ENCODE assay signal across 9 cellular contexts in genomic region chr13:51590966-51591627, GRCh38. TPM values are rescaled to one million over a fixed set of nuclear protein-coding genes. Genes with fewer than 3 reads are reported as not detected.
DNase-seq lines count a peak whose midpoint lies in the region; ATAC-seq and TF ChIP-seq lines count a peak whose summit lies in the region.
"Had no signal": no experiment of that assay in that cellular context is flagged by ENCODE, and none has a peak within 500 bp of the region (broad histone marks: within the 10 kb centered on the region; RNA-seq: fewer than 3 reads in every experiment).

No MANE protein-coding gene starts in this region.

- no TSS peak for BruUV-seq in IMR-90 (replicated peaks; lab: Mats Ljungman, UMichigan)

- no peak overlapping the region for H2AK9ac ChIP-seq in IMR-90 (replicated peaks; ENCODE audit: low read depth, low read length, poor library complexity)

- no peak overlapping the region for H2AFZ ChIP-seq in IMR-90 (replicated peaks; ENCODE audit: low read length, poor library complexity)

- H3K4me3 Mint-ChIP-seq in activated T-cell treated with anti-CD3 and anti-CD28 coated beads, Interleukin-2, amount 50 U/mL, for 24 hours, result no peak overlapping the region
- H3K4me3 Mint-ChIP-seq in T-helper 2 cell treated with Interferon-gamma antibody and Interleukin-4, amounts not matched to agents 5 μg/mL and 100 μg/mL, for 36 hours, result no peak overlapping the region
- H3K4me3 Mint-ChIP-seq: T-helper 1 cell treated with Interleukin-12 subunit alpha and Interleukin-12 subunit beta and Interleukin-4 antibody, amounts not matched to agents 30 μg/mL and 1 μg/mL, for 36 hours had no signal

- no peak overlapping the region for H4K8ac ChIP-seq in IMR-90 (ENCODE audit: low read depth in 2 of 2, low read length in 2 of 2)

- peak overlapping the region; percentile 67; the same call in 1 of the 2 replicates for H3K18ac ChIP-seq in IMR-90 (ENCODE audit: low read depth, low read length)

- no peaks in the 10 kb centered on the region for H3K9me3 Mint-ChIP-seq in activated T-cell treated with anti-CD3 and anti-CD28 coated beads, Interleukin-2, amount 50 U/mL, for 24 hours
- H3K9me3 Mint-ChIP-seq in T-helper 2 cell treated with Interferon-gamma antibody and Interleukin-4, amounts not matched to agents 5 μg/mL and 100 μg/mL, for 36 hours, result no peaks in the 10 kb centered on the region
- H3K9me3 Mint-ChIP-seq: T-helper 1 cell treated with Interleukin-12 subunit alpha and Interleukin-12 subunit beta and Interleukin-4 antibody, amounts not matched to agents 30 μg/mL and 1 μg/mL, for 36 hours had no signal

- dilution Hi-C loops in IMR-90 (cut with HindIII; ENCODE audit: low sequenced_read_pairs, unreplicated experiment), result no loop called here

- ATAC-seq in IMR-90 (ENCODE audit: low read depth), result peak; percentile 87

- intact Hi-C loops in IMR-90 (cut with micrococcal nuclease) (loop anchor here (2.0 to 5.0 kb wide), 2 partner anchors 41 to 140 kb away; no protein-coding TSS in a partner anchor), ascending aorta (cut with DNase I) (loop anchor here (2.0 kb wide), 1 partner anchor 26 kb away; no protein-coding TSS in a partner anchor)

- H3K9me3 ChIP-seq in IMR-90 (ENCODE audit: control insufficient read depth, insufficient read depth, low read length) (no peaks in the 10 kb centered on the region), ascending aorta (no peaks in the 10 kb centered on the region)

- H3K4ac ChIP-seq in IMR-90 (ENCODE audit: low read depth, low read length), result peak overlapping the region; percentile 3; the same call in 1 of the 2 replicates

- no peak overlapping the region for H3K56ac ChIP-seq in IMR-90 (ENCODE audit: extremely low read depth, insufficient read depth, low read length)

- CTCF ChIA-PET in IMR-90 (lab: Yijun Ruan, JAX), result interaction anchor here (0.7 to 1.8 kb wide), 5 partner anchors 54 to 206 kb away, joined by 3 to 7 read pairs (median 3); no protein-coding TSS in a partner anchor

- POLR2A ChIA-PET in IMR-90 (lab: Charles Lee; ENCODE audit: unreplicated experiment), result interaction anchor here (1.0 kb wide), 1 partner anchor 138 kb away, joined by 3 read pairs; no protein-coding TSS in a partner anchor

- H2BK20ac ChIP-seq in IMR-90 (ENCODE audit: low read depth, low read length), result no peak overlapping the region

- TF ChIP-seq RAD21 in IMR-90 (IDR thresholded peaks at IDR 0.05; ENCODE audit: low read length), result no peak; the same call in none of the 2 replicates

- H3K36me3 Mint-ChIP-seq in activated T-cell treated with anti-CD3 and anti-CD28 coated beads, Interleukin-2, amount 50 U/mL, for 24 hours (ENCODE audit: low read depth), result peaks cover 3% of the 10 kb centered on the region
- H3K36me3 Mint-ChIP-seq in T-helper 2 cell treated with Interferon-gamma antibody and Interleukin-4, amounts not matched to agents 5 μg/mL and 100 μg/mL, for 36 hours (ENCODE audit: low read depth), result peaks cover 5% of the 10 kb centered on the region

- H3K14ac ChIP-seq in IMR-90 (replicated peaks; ENCODE audit: low read depth, low read length), result peak overlapping the region; percentile 23; the same call in 1 of the 2 replicates

- H3K27ac ChIP-seq in IMR-90 (ENCODE audit: insufficient read depth, low read length), result peak overlapping the region; percentile 80; the same call in 1 of the 2 replicates
- peak overlapping the region; percentile 55 to 58 for H3K27ac ChIP-seq in ascending aorta

- peak overlapping the region; percentile 81 for H2BK5ac ChIP-seq in IMR-90 (ENCODE audit: low read depth, low read length, poor library complexity, severe bottlenecking)

- H3K36me3 ChIP-seq in IMR-90 (ENCODE audit: control insufficient read depth, insufficient read depth, low read length) (no peaks in the 10 kb centered on the region), ascending aorta (no peaks in the 10 kb centered on the region)

- peak overlapping the region; percentile 12; the same call in 1 of the 2 replicates for H3K4me3 ChIP-seq in IMR-90 (ENCODE audit: insufficient read depth, low read depth, low read length)
- peak overlapping the region in 1 of 2 donors; percentile 6 for H3K4me3 ChIP-seq in ascending aorta

- peaks cover 21 to 61% of the 10 kb centered on the region in 2 experiments for H3K79me1 ChIP-seq in IMR-90 (ENCODE audit: low read depth in 1 of 2, low read length in 2 of 2)

- H3K4me1 Mint-ChIP-seq in activated T-cell treated with anti-CD3 and anti-CD28 coated beads, Interleukin-2, amount 50 U/mL, for 24 hours (ENCODE audit: low read depth), result peaks cover 61% of the 10 kb centered on the region
- peaks cover 24% of the 10 kb centered on the region for H3K4me1 Mint-ChIP-seq in T-helper 2 cell treated with Interferon-gamma antibody and Interleukin-4, amounts not matched to agents 5 μg/mL and 100 μg/mL, for 36 hours (ENCODE audit: low read depth)

- H3K27me3 ChIP-seq in IMR-90 (ENCODE audit: control insufficient read depth, insufficient read depth, low read length), result no peaks in the 10 kb centered on the region
- no peaks in the 10 kb centered on the region for H3K27me3 ChIP-seq in ascending aorta

- H3K27me3 Mint-ChIP-seq in activated T-cell treated with anti-CD3 and anti-CD28 coated beads, Interleukin-2, amount 50 U/mL, for 24 hours, result no peaks in the 10 kb centered on the region
- no peaks in the 10 kb centered on the region for H3K27me3 Mint-ChIP-seq in T-helper 2 cell treated with Interferon-gamma antibody and Interleukin-4, amounts not matched to agents 5 μg/mL and 100 μg/mL, for 36 hours (ENCODE audit: low read depth)

- no peak overlapping the region; the same call in 1 of the 2 replicates for H3K9ac ChIP-seq in IMR-90 (ENCODE audit: low read depth, low read length)

- no peak for TF ChIP-seq POLR2A in IMR-90 (IDR thresholded peaks at IDR 0.05; ENCODE audit: low read depth, low read length)

- H2BK15ac ChIP-seq in IMR-90 (ENCODE audit: low read depth, low read length), result peak overlapping the region; percentile 0; the same call in 1 of the 3 replicates

- H3K4me1 ChIP-seq in IMR-90 (ENCODE audit: control insufficient read depth, insufficient read depth, low read length), result peaks cover 7% of the 10 kb centered on the region
- peaks cover 0 to 26% of the 10 kb centered on the region in 2 donors for H3K4me1 ChIP-seq in ascending aorta

- H4K5ac ChIP-seq in IMR-90 (ENCODE audit: low read depth, low read length), result no peak overlapping the region

- no peak overlapping the region for H3K27ac Mint-ChIP-seq in activated T-cell treated with anti-CD3 and anti-CD28 coated beads, Interleukin-2, amount 50 U/mL, for 24 hours
- H3K27ac Mint-ChIP-seq in T-helper 2 cell treated with Interferon-gamma antibody and Interleukin-4, amounts not matched to agents 5 μg/mL and 100 μg/mL, for 36 hours, result no peak overlapping the region
- H3K27ac Mint-ChIP-seq: T-helper 1 cell treated with Interleukin-12 subunit alpha and Interleukin-12 subunit beta and Interleukin-4 antibody, amounts not matched to agents 30 μg/mL and 1 μg/mL, for 36 hours had no signal

- TF ChIP-seq CTCF in IMR-90 (conservative IDR thresholded peaks at IDR 0.05; ENCODE audit: low read depth, low read length) (0 out of 2 replicates have a peak, but pooled peaks have one; percentile 11), ascending aorta (IDR thresholded peaks at IDR 0.05) (no peak)

- DNase-seq in A172 (ENCODE audit: low spot score) (peak; percentile 75), IMR-90 (peak; percentile 90), ascending aorta (ENCODE audit: low spot score in 2 of 2) (peak in 1 of 2 donors; percentile 63), kidney glomerular epithelial cell (lab: John Stamatoyannopoulos, UW) (peak; percentile 59), NCI-H1694 treated with DMSO at 0.1 percent for 48 hours (lab: John Stamatoyannopoulos, UW) (no peak), NCI-H1092 treated with DMSO at 0.1 percent for 48 hours (lab: John Stamatoyannopoulos, UW) (no peak)
- no peak for DNase-seq in activated T-cell treated with anti-CD3 and anti-CD28 coated beads, Interleukin-2, amount 50 U/mL, for 24 hours
- no peak for DNase-seq in T-helper 2 cell treated with Interferon-gamma antibody and Interleukin-4, amounts not matched to agents 5 μg/mL and 100 μg/mL, for 36 hours (ENCODE audit: low spot score)

- H4K91ac ChIP-seq in IMR-90 (ENCODE audit: insufficient read depth, low read depth, low read length), result no peak overlapping the region

- peaks cover 4% of the 10 kb centered on the region; the same call in 1 of the 2 replicates for H4K20me1 ChIP-seq in IMR-90 (ENCODE audit: insufficient read depth, low read length)

- H2AK5ac ChIP-seq in IMR-90 (ENCODE audit: low read depth, low read length), result no peak overlapping the region

- in situ Hi-C loops in IMR-90 (cut with MboI; ENCODE audit: low sequenced_read_pairs), result no loop called here

- peak overlapping the region; percentile 54 for H3K4me2 ChIP-seq in IMR-90 (ENCODE audit: low read depth, low read length)

- peak overlapping the region; percentile 34; the same call in 1 of the 2 replicates for H3K23ac ChIP-seq in IMR-90 (ENCODE audit: low read depth, low read length)

- H2BK120ac ChIP-seq in IMR-90 (ENCODE audit: low read depth, low read length), result peak overlapping the region; percentile 68; the same call in 1 of the 2 replicates

- WGBS in IMR-90 (ENCODE audit: extremely low coverage in 2 of 2, insufficient read length in 1 of 2), 2 experiments, result no CpG with 5 or more reads among the region's 4 CpGs

- H3K9me1 ChIP-seq in IMR-90 (ENCODE audit: insufficient read depth, low read length), result peaks cover 9% of the 10 kb centered on the region; the same call in 1 of the 2 replicates

TF ChIP-seq in IMR-90, 13 proteins besides CTCF, POLR2A, EP300 and RAD21 (continues in another document):
- no peak for TF ChIP-seq RFX5 (IDR thresholded peaks at IDR 0.05; ENCODE audit: low read depth, low read length)
- TF ChIP-seq MAZ (IDR thresholded peaks at IDR 0.05; ENCODE audit: borderline replicate concordance, low read depth, low read length), result peak; percentile 82; the same call in 1 of the 2 replicates
- peak; percentile 5; the same call in 1 of the 2 replicates for TF ChIP-seq SMC3 (IDR thresholded peaks at IDR 0.05; ENCODE audit: low read depth, low read length)
- TF ChIP-seq BHLHE40 (IDR thresholded peaks at IDR 0.05; ENCODE audit: low read depth, low read length), result no peak; the same call in none of the 2 replicates
- TF ChIP-seq CEBPB (IDR thresholded peaks at IDR 0.05; ENCODE audit: low read depth, low read length), result peak; percentile 84
- no peak for TF ChIP-seq USF2 (IDR thresholded peaks at IDR 0.05; ENCODE audit: low read depth, low read length)

RNA-seq across cellular contexts. Expression of gene WDFY2, which starts 6.8 kb away (rescaled TPM):
- 1.5 and 2.5 TPM in 2 replicates for total RNA-seq in A172 (2014; rRNA removed; shearing (Covaris generic))
- total RNA-seq in IMR-90 (2012; rRNA removed), result 4.3 and 6.7 TPM in 2 replicates
- 4.3 and 5.4 TPM in 2 replicates for polyA plus RNA-seq in IMR-90 (2012; rRNA removed)
- 1.5 and 1.8 TPM in 2 replicates for polyA plus RNA-seq in IMR-90 (2012; cell fraction: cytosol; rRNA removed)
- polyA plus RNA-seq in IMR-90 (2012; cell fraction: nucleus; rRNA removed; ENCODE audit: low replicate concordance), result 10.1 and 27.3 TPM in 2 replicates
- total RNA-seq in ascending aorta, result 6.1 TPM

Comparison
In these comparisons a context has a peak if more than half of its experiments do, and no peak if none do; other contexts are left out.
1. DNase-seq: peak in A172 (single experiment), IMR-90 (single experiment) and kidney glomerular epithelial cell (single experiment); none in activated T-cell treated with anti-CD3 and anti-CD28 coated beads, Interleukin-2, amount 50 U/mL, for 24 hours (single experiment), NCI-H1694 treated with DMSO at 0.1 percent for 48 hours (single experiment), T-helper 2 cell treated with Interferon-gamma antibody and Interleukin-4, amounts not matched to agents 5 μg/mL and 100 μg/mL, for 36 hours (single experiment) and NCI-H1092 treated with DMSO at 0.1 percent for 48 hours (single experiment).